Comparison of ENCODE assay signal across 17 cellular contexts in the genomic region with DNA sequence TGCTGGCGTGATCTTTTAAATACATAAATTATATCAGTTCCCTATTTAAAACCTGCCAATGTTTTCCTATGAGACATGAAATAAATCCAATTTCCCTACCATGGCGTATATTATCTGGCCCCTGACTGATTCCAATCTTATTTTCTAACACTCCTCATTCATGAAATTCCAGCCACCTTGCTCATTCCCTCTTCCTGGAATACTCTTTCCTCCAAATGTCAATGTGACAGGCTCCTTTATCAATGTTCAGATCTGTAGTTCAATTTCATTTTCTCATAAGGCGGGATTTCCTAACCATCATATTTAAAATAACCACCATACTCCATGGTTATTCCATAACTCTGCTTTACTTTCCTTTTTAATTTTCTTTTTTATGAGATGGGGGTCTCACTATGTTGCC. TPM values are rescaled to one million over a fixed set of nuclear protein-coding genes. Genes with fewer than 3 reads are reported as not detected.
DNase-seq lines count a peak whose midpoint lies in the region; ATAC-seq and TF ChIP-seq lines count a peak whose summit lies in the region.
"Had no signal": no experiment of that assay in that cellular context is flagged by ENCODE, and none has a peak within 500 bp of the region (broad histone marks: within the 10 kb centered on the region; RNA-seq: fewer than 3 reads in every experiment).

No MANE protein-coding gene starts in this region.

- H3K27ac Mint-ChIP-seq in natural killer cell treated with Interleukin-12 subunit alpha and Interleukin-12 subunit beta and Interleukin-15 and Interleukin-18, amount 100 ng/mL, for 72 hours, result peak overlapping the region; percentile 56 to 64
- H3K27ac Mint-ChIP-seq in natural killer cell, result peak overlapping the region in 1 of 2 donors; percentile 78
- peak overlapping the region; percentile 18 for H3K27ac Mint-ChIP-seq in dendritic cell treated with granulocyte-macrophage colony-stimulating factor and Interleukin-4, amounts not matched to agents 40 ng/mL and 50 ng/mL, for 4 days
- no peak overlapping the region for H3K27ac Mint-ChIP-seq in T-cell

- peaks cover 18% of the 10 kb centered on the region for H3K36me3 Mint-ChIP-seq in natural killer cell treated with Interleukin-12 subunit alpha and Interleukin-12 subunit beta and Interleukin-15 and Interleukin-18, amount 100 ng/mL, for 72 hours
- no peaks in the 10 kb centered on the region for H3K36me3 Mint-ChIP-seq in natural killer cell
- H3K36me3 Mint-ChIP-seq in dendritic cell treated with granulocyte-macrophage colony-stimulating factor and Interleukin-4, amounts not matched to agents 40 ng/mL and 50 ng/mL, for 4 days (ENCODE audit: low read depth), result peaks cover 31% of the 10 kb centered on the region
- H3K36me3 Mint-ChIP-seq in T-cell, result peaks cover 29% of the 10 kb centered on the region

- CTCF ChIA-PET in T-cell (lab: Charles Lee), result no interaction called here

- no peaks in the 10 kb centered on the region for H3K36me3 ChIP-seq in left lung
- H3K36me3 ChIP-seq: brain microvascular endothelial cell, upper lobe of right lung had no signal

- no peak overlapping the region for H3K4me3 ChIP-seq in left lung
- H3K4me3 ChIP-seq: upper lobe of right lung had no signal

- peaks cover 55 to 79% of the 10 kb centered on the region in 2 donors for H3K4me1 Mint-ChIP-seq in natural killer cell treated with Interleukin-12 subunit alpha and Interleukin-12 subunit beta and Interleukin-15 and Interleukin-18, amount 100 ng/mL, for 72 hours (ENCODE audit: low read depth in 2 of 2)
- H3K4me1 Mint-ChIP-seq in natural killer cell, result peaks cover 74 to 78% of the 10 kb centered on the region in 2 donors
- H3K4me1 Mint-ChIP-seq in dendritic cell treated with granulocyte-macrophage colony-stimulating factor and Interleukin-4, amounts not matched to agents 40 ng/mL and 50 ng/mL, for 4 days (ENCODE audit: low read depth), result peaks cover 68% of the 10 kb centered on the region
- H3K4me1 Mint-ChIP-seq in T-cell, result peaks cover 80 to 92% (median 91%) of the 10 kb centered on the region in 3 donors

- no peak overlapping the region for H3K27ac ChIP-seq in left lung
- H3K27ac ChIP-seq: brain microvascular endothelial cell, upper lobe of right lung had no signal

- POLR2A ChIA-PET in T-cell (lab: Charles Lee), result no interaction called here

- TF ChIP-seq CTCF in natural killer cell (IDR thresholded peaks at IDR 0.05) (no peak), left lung (IDR thresholded peaks at IDR 0.05) (no peak)

- no peaks in the 10 kb centered on the region for H3K27me3 ChIP-seq in left lung
- H3K27me3 ChIP-seq: brain microvascular endothelial cell, upper lobe of right lung had no signal

- ATAC-seq in natural killer cell treated with Interleukin-12 subunit alpha and Interleukin-12 subunit beta and Interleukin-15 and Interleukin-18, amount 100 ng/mL, for 72 hours, result no peak
- ATAC-seq in natural killer cell (no peak), T-cell (replicated peaks in 1 of 4) (no peak), left lung (no peak), HG02981 (IDR thresholded peaks at IDR 0.05; ENCODE audit: unreplicated experiment) (no peak), HG03175 (IDR thresholded peaks at IDR 0.05; ENCODE audit: unreplicated experiment) (no peak)
- ATAC-seq: upper lobe of right lung had no signal

- peaks cover 4 to 79% of the 10 kb centered on the region in 2 donors for H3K4me1 ChIP-seq in left lung

- no peaks in the 10 kb centered on the region for H3K9me3 Mint-ChIP-seq in natural killer cell treated with Interleukin-12 subunit alpha and Interleukin-12 subunit beta and Interleukin-15 and Interleukin-18, amount 100 ng/mL, for 72 hours
- no peaks in the 10 kb centered on the region for H3K9me3 Mint-ChIP-seq in natural killer cell
- H3K9me3 Mint-ChIP-seq in dendritic cell treated with granulocyte-macrophage colony-stimulating factor and Interleukin-4, amounts not matched to agents 40 ng/mL and 50 ng/mL, for 4 days, result no peaks in the 10 kb centered on the region
- H3K9me3 Mint-ChIP-seq in T-cell, result no peaks in the 10 kb centered on the region

- peak overlapping the region; percentile 48 for H3K4me3 Mint-ChIP-seq in natural killer cell treated with Interleukin-12 subunit alpha and Interleukin-12 subunit beta and Interleukin-15 and Interleukin-18, amount 100 ng/mL, for 72 hours
- H3K4me3 Mint-ChIP-seq in natural killer cell, result no peak overlapping the region
- H3K4me3 Mint-ChIP-seq in dendritic cell treated with granulocyte-macrophage colony-stimulating factor and Interleukin-4, amounts not matched to agents 40 ng/mL and 50 ng/mL, for 4 days, result no peak overlapping the region
- H3K4me3 Mint-ChIP-seq in T-cell, result peak overlapping the region in 1 of 3 donors; percentile 12

- intact Hi-C loops in natural killer cell (cut with micrococcal nuclease), result loop anchor here (2.0 kb wide), 1 partner anchor 20 kb away; no protein-coding TSS in a partner anchor
- intact Hi-C loops in dendritic cell treated with granulocyte-macrophage colony-stimulating factor and Interleukin-4, amounts not matched to agents 40 ng/mL and 50 ng/mL, for 4 days (cut with micrococcal nuclease), result loop anchor here (5.0 kb wide), 1 partner anchor 94 kb away; no protein-coding TSS in a partner anchor
- intact Hi-C loops in left lung (cut with DNase I), result no loop called here

- DNase-seq in natural killer cell treated with Interleukin-12 subunit alpha and Interleukin-12 subunit beta and Interleukin-15 and Interleukin-18, amount 100 ng/mL, for 72 hours (ENCODE audit: low spot score), result no peak
- no peak for DNase-seq in natural killer cell
- DNase-seq in M059J (ENCODE audit: low read depth), result peak; percentile 31
- no peak for DNase-seq in T-cell
- no peak for DNase-seq in left lung
- DNase-seq: activated CD4-positive, CD25-positive, alpha-beta regulatory T cell treated with anti-CD3 and anti-CD28 coated beads, Interleukin-2, amount 50 U/mL, for 72 hours; brain microvascular endothelial cell; DMS79 treated with DMSO at 0.1 percent for 48 hours; NCI-H1048; NCI-H1930; occipital lobe; SHP77; T-helper 1 cell; upper lobe of right lung had no signal

- H3K27me3 Mint-ChIP-seq in natural killer cell treated with Interleukin-12 subunit alpha and Interleukin-12 subunit beta and Interleukin-15 and Interleukin-18, amount 100 ng/mL, for 72 hours, result no peaks in the 10 kb centered on the region
- H3K27me3 Mint-ChIP-seq in natural killer cell (ENCODE audit: low read depth in 2 of 2) (no peaks in the 10 kb centered on the region), T-cell (no peaks in the 10 kb centered on the region)
- no peaks in the 10 kb centered on the region for H3K27me3 Mint-ChIP-seq in dendritic cell treated with granulocyte-macrophage colony-stimulating factor and Interleukin-4, amounts not matched to agents 40 ng/mL and 50 ng/mL, for 4 days

- no peaks in the 10 kb centered on the region for H3K9me3 ChIP-seq in left lung
- H3K9me3 ChIP-seq: upper lobe of right lung had no signal

RNA-seq across cellular contexts. Expression of gene SP3, which starts 22.0 kb away (rescaled TPM):
- total RNA-seq in natural killer cell treated with Interleukin-12 subunit alpha and Interleukin-12 subunit beta and Interleukin-15 and Interleukin-18, amount 100 ng/mL, for 72 hours, result 10 to 100 TPM; 89.5 to 99.5 TPM
- total RNA-seq in natural killer cell (100 to 1,000 TPM; 179 to 200 (median 188) TPM), T-cell (100 to 1,000 TPM; 107 to 150 (median 123) TPM), left lung (10 to 100 TPM; 69.0 to 84.3 TPM)
- 55.9 and 98.8 TPM in 2 replicates for total RNA-seq in M059J (2014; rRNA removed; shearing (Covaris generic))

Comparison
In these comparisons a context has a peak if more than half of its experiments do, and no peak if none do; other contexts are left out.
1. H3K27ac Mint-ChIP-seq: peak in natural killer cell treated with Interleukin-12 subunit alpha and Interleukin-12 subunit beta and Interleukin-15 and Interleukin-18, amount 100 ng/mL, for 72 hours (2 of 2) and dendritic cell treated with granulocyte-macrophage colony-stimulating factor and Interleukin-4, amounts not matched to agents 40 ng/mL and 50 ng/mL, for 4 days (single experiment); none in T-cell (0 of 2).
2. intact Hi-C loops: an anchor here in natural killer cell (2.0 kb wide) and dendritic cell treated with granulocyte-macrophage colony-stimulating factor and Interleukin-4, amounts not matched to agents 40 ng/mL and 50 ng/mL, for 4 days (5.0 kb wide); none called in left lung.